In the genomic region with DNA sequence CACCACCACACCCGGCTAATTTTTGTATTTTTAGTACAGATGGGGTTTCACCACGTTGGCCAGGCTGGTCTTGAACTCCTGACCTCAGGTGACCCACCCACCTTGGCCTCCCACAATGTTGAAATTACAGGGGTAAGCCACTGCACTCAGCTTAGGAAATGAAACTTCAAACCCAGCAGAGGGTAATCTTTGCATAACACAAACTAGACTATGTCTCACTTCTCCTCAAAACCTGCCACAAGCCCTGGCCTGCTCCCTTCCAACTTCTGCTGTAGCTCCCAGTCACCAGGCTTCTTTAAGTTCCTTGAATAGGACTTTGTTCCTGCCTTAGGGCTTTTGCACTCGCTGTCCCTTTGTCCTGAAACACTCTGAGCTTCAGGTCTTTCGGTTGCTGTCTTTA, we compare ENCODE assay signal across 1 cellular context.
TF ChIP-seq lines count a peak whose summit lies in the region.

No MANE protein-coding gene starts in this region.

TF ChIP-seq in HCT116, 20 proteins besides CTCF, POLR2A, EP300 and RAD21 (continued from another document):
- TF ChIP-seq, protein P1, sequence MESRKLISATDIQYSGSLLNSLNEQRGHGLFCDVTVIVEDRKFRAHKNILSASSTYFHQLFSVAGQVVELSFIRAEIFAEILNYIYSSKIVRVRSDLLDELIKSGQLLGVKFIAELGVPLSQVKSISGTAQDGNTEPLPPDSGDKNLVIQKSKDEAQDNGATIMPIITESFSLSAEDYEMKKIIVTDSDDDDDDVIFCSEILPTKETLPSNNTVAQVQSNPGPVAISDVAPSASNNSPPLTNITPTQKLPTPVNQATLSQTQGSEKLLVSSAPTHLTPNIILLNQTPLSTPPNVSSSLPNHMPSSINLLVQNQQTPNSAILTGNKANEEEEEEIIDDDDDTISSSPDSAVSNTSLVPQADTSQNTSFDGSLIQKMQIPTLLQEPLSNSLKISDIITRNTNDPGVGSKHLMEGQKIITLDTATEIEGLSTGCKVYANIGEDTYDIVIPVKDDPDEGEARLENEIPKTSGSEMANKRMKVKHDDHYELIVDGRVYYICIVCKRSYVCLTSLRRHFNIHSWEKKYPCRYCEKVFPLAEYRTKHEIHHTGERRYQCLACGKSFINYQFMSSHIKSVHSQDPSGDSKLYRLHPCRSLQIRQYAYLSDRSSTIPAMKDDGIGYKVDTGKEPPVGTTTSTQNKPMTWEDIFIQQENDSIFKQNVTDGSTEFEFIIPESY (IDR thresholded peaks at IDR 0.05; ENCODE audit: extremely low read depth, insufficient replicate concordance, low read length) = no peak
- no peak for TF ChIP-seq EZH2phosphoT487 (IDR thresholded peaks at IDR 0.05; ENCODE audit: borderline replicate concordance)
- TF ChIP-seq, protein P2, sequence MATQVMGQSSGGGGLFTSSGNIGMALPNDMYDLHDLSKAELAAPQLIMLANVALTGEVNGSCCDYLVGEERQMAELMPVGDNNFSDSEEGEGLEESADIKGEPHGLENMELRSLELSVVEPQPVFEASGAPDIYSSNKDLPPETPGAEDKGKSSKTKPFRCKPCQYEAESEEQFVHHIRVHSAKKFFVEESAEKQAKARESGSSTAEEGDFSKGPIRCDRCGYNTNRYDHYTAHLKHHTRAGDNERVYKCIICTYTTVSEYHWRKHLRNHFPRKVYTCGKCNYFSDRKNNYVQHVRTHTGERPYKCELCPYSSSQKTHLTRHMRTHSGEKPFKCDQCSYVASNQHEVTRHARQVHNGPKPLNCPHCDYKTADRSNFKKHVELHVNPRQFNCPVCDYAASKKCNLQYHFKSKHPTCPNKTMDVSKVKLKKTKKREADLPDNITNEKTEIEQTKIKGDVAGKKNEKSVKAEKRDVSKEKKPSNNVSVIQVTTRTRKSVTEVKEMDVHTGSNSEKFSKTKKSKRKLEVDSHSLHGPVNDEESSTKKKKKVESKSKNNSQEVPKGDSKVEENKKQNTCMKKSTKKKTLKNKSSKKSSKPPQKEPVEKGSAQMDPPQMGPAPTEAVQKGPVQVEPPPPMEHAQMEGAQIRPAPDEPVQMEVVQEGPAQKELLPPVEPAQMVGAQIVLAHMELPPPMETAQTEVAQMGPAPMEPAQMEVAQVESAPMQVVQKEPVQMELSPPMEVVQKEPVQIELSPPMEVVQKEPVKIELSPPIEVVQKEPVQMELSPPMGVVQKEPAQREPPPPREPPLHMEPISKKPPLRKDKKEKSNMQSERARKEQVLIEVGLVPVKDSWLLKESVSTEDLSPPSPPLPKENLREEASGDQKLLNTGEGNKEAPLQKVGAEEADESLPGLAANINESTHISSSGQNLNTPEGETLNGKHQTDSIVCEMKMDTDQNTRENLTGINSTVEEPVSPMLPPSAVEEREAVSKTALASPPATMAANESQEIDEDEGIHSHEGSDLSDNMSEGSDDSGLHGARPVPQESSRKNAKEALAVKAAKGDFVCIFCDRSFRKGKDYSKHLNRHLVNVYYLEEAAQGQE (IDR thresholded peaks at IDR 0.05; ENCODE audit: low read depth) = no peak
- TF ChIP-seq, protein P3, sequence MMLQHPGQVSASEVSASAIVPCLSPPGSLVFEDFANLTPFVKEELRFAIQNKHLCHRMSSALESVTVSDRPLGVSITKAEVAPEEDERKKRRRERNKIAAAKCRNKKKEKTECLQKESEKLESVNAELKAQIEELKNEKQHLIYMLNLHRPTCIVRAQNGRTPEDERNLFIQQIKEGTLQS (IDR thresholded peaks at IDR 0.05) = no peak
- TF ChIP-seq JUND (IDR thresholded peaks at IDR 0.05) = no peak
- no peak for TF ChIP-seq SRF (IDR thresholded peaks at IDR 0.05; ENCODE audit: low read depth)
- no peak for TF ChIP-seq EZH2 (IDR thresholded peaks at IDR 0.05)
- TF ChIP-seq ZNF274 (IDR thresholded peaks at IDR 0.05; ENCODE audit: low read depth, low read length) = no peak
- no peak for TF ChIP-seq CEBPB (IDR thresholded peaks at IDR 0.05; ENCODE audit: low read depth)
- TF ChIP-seq YY1 (IDR thresholded peaks at IDR 0.05; ENCODE audit: extremely low read depth, insufficient replicate concordance, low read depth, low read length) = no peak
- TF ChIP-seq ELF1 (IDR thresholded peaks at IDR 0.05; ENCODE audit: borderline replicate concordance, low read depth) = no peak
